In genomic region chr4:45946699-45947098, GRCh38 we compare ENCODE assay signal across 17 cellular contexts.
DNase-seq lines count a peak whose midpoint lies in the region; ATAC-seq and TF ChIP-seq lines count a peak whose summit lies in the region.
"Had no signal": no experiment of that assay in that cellular context is flagged by ENCODE, and none has a peak within 500 bp of the region (broad histone marks: within the 10 kb centered on the region; RNA-seq: fewer than 3 reads in every experiment).

No MANE protein-coding gene starts in this region.

- no peaks in the 10 kb centered on the region for H3K4me1 Mint-ChIP-seq in activated T-cell treated with anti-CD3 and anti-CD28 coated beads, Interleukin-2, amount 50 U/mL, for 4 hours (ENCODE audit: low read depth)
- H3K4me1 Mint-ChIP-seq: B cell, H9 had no signal

- H3K36me3 ChIP-seq in heart left ventricle = no peaks in the 10 kb centered on the region
- H3K36me3 ChIP-seq: SJSA1 had no signal

- H3K4me3 Mint-ChIP-seq in activated T-cell treated with anti-CD3 and anti-CD28 coated beads, Interleukin-2, amount 50 U/mL, for 4 hours = no peak overlapping the region
- H3K4me3 Mint-ChIP-seq: B cell; CD4-positive, alpha-beta T cell; H9 had no signal

- intact Hi-C loops in heart left ventricle (cut with DNase I) = no loop called here

- no peaks in the 10 kb centered on the region for H3K36me3 Mint-ChIP-seq in activated T-cell treated with anti-CD3 and anti-CD28 coated beads, Interleukin-2, amount 50 U/mL, for 4 hours (ENCODE audit: insufficient read depth)

- ATAC-seq in foreskin keratinocyte (peak; percentile 50), heart left ventricle (no peak)
- no peak for ATAC-seq in activated T-cell treated with anti-CD3 and anti-CD28 coated beads, Interleukin-2, amount 50 U/mL, for 4 hours

- H3K9me3 Mint-ChIP-seq in activated T-cell treated with anti-CD3 and anti-CD28 coated beads, Interleukin-2, amount 50 U/mL, for 4 hours = peaks cover 10% of the 10 kb centered on the region
- H3K9me3 Mint-ChIP-seq: CD4-positive, alpha-beta T cell; H9 had no signal

- H3K27me3 Mint-ChIP-seq in activated T-cell treated with anti-CD3 and anti-CD28 coated beads, Interleukin-2, amount 50 U/mL, for 4 hours (ENCODE audit: low read depth) = no peaks in the 10 kb centered on the region
- H3K27me3 Mint-ChIP-seq: B cell; CD4-positive, alpha-beta T cell had no signal

- no peaks in the 10 kb centered on the region for H3K27me3 ChIP-seq in foreskin keratinocyte
- H3K27me3 ChIP-seq in heart left ventricle = no peaks in the 10 kb centered on the region
- H3K27me3 ChIP-seq: SJSA1 had no signal

- TF ChIP-seq CTCF in foreskin keratinocyte (conservative IDR thresholded peaks at IDR 0.05) = no peak
- no peak for TF ChIP-seq CTCF in heart left ventricle (IDR thresholded peaks at IDR 0.05)

- WGBS in heart left ventricle, 4 donors = 75 to 95% (median 82%) methylated on average over 1 of the region's 1 CpG

- H3K9me3 ChIP-seq in heart left ventricle = no peaks in the 10 kb centered on the region
- H3K9me3 ChIP-seq: SJSA1 had no signal

- no peaks in the 10 kb centered on the region for H3K4me1 ChIP-seq in foreskin keratinocyte
- no peaks in the 10 kb centered on the region for H3K4me1 ChIP-seq in heart left ventricle
- H3K4me1 ChIP-seq: SJSA1 had no signal

- no peak overlapping the region for H3K27ac ChIP-seq in foreskin keratinocyte
- no peak overlapping the region for H3K27ac ChIP-seq in heart left ventricle
- H3K27ac ChIP-seq: SJSA1 had no signal

- DNase-seq in A172 (ENCODE audit: low spot score) = peak; percentile 37
- peak; percentile 18 for DNase-seq in HT1080 (ENCODE audit: low read depth)
- DNase-seq in foreskin keratinocyte = peak; percentile 21 to 77
- DNase-seq in renal cortical epithelial cell (ENCODE audit: low read depth) = peak; percentile 28
- DNase-seq in heart left ventricle = no peak
- no peak for DNase-seq in activated T-cell treated with anti-CD3 and anti-CD28 coated beads, Interleukin-2, amount 50 U/mL, for 4 hours
- DNase-seq in SKM-1 (lab: John Stamatoyannopoulos, UW; ENCODE audit: unreplicated experiment) = no peak
- DNase-seq: CD4-positive, alpha-beta T cell; DMS79 treated with DMSO at 0.1 percent for 48 hours; H9; MV-4-11; NCI-H1417 treated with DMSO at 0.1 percent for 48 hours; NCI-H1930; NCI-H446; NCI-H69 had no signal

- TF ChIP-seq POLR2A in heart left ventricle (IDR thresholded peaks at IDR 0.05) = no peak

- H3K4me3 ChIP-seq in heart left ventricle = no peak overlapping the region
- H3K4me3 ChIP-seq: SJSA1 had no signal

Comparison
In these comparisons a context has a peak if more than half of its experiments do, and no peak if none do; other contexts are left out.
1. DNase-seq: peak in A172 (single experiment), HT1080 (single experiment), foreskin keratinocyte (2 of 2) and renal cortical epithelial cell (single experiment); none in heart left ventricle (0 of 5), activated T-cell treated with anti-CD3 and anti-CD28 coated beads, Interleukin-2, amount 50 U/mL, for 4 hours (single experiment) and SKM-1 (single experiment).